ENCODE assay signal across 8 cellular contexts in the genomic region with DNA sequence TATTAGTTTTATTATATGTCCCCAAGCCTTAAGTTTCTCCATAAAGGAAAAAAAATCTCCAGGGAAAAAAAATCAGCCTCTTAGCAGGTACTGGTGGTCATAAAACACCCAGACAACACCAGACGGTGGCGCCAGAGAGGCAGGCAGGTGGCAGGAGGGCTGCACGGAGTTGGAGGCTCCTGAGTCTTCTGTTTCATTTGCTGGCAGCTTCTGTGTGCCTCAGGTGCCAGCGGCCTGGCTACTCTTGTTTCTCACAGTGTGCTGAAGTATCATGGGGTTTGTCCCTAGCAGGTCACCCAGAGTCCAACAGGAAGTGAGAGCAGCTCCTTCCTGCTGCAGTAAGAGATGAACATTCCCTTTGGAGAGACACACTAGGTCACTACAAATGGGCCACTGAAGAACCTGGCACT.
A peak's percentile ranks its signal among the peaks of the same experiment; 100 is the strongest.
DNase-seq lines count a peak whose midpoint lies in the region; ATAC-seq and TF ChIP-seq lines count a peak whose summit lies in the region.

No MANE protein-coding gene starts in this region.

- DNase-seq in NCI-H510A treated with DMSO at 0.1 percent for 48 hours (lab: John Stamatoyannopoulos, UW) (peak; percentile 89), ecto neural progenitor cell (ENCODE audit: low spot score) (peak; percentile 89), lung microvascular endothelial cell (ENCODE audit: low read depth in 2 of 2) (peak; percentile 94 to 95)
- peak; percentile 84 for DNase-seq in activated CD4-positive, alpha-beta T cell treated with anti-CD3 and anti-CD28 coated beads, Interleukin-2, amount 50 U/mL, for 1 hour
- peak; percentile 73 for DNase-seq in stimulated activated CD8-positive, alpha-beta memory T cell treated with anti-CD3 and anti-CD28 coated beads, Interleukin-15, amount 100 ng/mL, for 1 hour (ENCODE audit: low read depth)

- peak; percentile 98 for TF ChIP-seq CTCF in C4-2B (conservative IDR thresholded peaks at IDR 0.05)

- H3K27ac ChIP-seq in C4-2B, result peak overlapping the region; percentile 54

- peak; percentile 79 for ATAC-seq in GM19324 (IDR thresholded peaks at IDR 0.05; ENCODE audit: low FRiP score, unreplicated experiment)
- ATAC-seq in HG03432 (IDR thresholded peaks at IDR 0.05; ENCODE audit: unreplicated experiment), result peak; percentile 84

Comparison
In these comparisons a context has a peak if more than half of its experiments do, and no peak if none do; other contexts are left out.
1. Peak in every context shown above with its lines: DNase-seq, ATAC-seq and H3K27ac ChIP-seq.